8 cellular contexts compared by ENCODE assay signal in the genomic region with DNA sequence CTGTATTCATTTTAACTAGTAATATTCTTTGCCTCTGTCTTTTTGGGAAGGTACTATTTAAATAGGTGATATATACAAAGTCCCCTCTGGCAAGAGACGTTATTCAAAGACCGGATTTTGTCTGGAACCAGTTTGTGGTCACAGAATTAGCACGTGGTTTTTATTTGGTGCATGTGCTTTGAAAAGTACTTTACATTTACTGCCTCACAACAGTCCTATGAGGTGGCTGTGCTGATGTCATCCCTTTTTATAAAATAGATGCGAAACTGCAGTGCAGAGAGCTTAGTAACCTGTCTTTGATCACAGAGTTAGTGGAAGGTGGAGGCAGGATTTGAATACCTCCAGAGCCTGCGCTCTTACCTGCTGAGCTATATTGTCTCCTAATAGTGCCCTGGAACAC. TPM values are rescaled to one million over a fixed set of nuclear protein-coding genes. Genes with fewer than 3 reads are reported as not detected.
DNase-seq lines count a peak whose midpoint lies in the region; ATAC-seq and TF ChIP-seq lines count a peak whose summit lies in the region.

No MANE protein-coding gene starts in this region.

- intact Hi-C loops in dorsolateral prefrontal cortex (cut with DNase I), result no loop called here

- DNase-seq in stimulated activated CD4-positive, alpha-beta T cell treated with anti-CD3 and anti-CD28 coated beads, Interleukin-2, amount 100 ng/mL, for 4 hours (ENCODE audit: low read depth), result peak; percentile 55
- DNase-seq in stimulated activated CD4-positive, alpha-beta T cell treated with anti-CD3 and anti-CD28 coated beads, Interleukin-2, amount 100 ng/mL, for 48 hours, result no peak
- peak; percentile 76 for DNase-seq in activated CD4-positive, alpha-beta T cell treated with anti-CD3 and anti-CD28 coated beads, Interleukin-2, amount 10 ng/mL, durations not matched to agents 7 days and 5 days
- DNase-seq in myocyte (ENCODE audit: low read depth), result peak; percentile 35
- no peak for DNase-seq in dorsolateral prefrontal cortex
- DNase-seq in Kasumi-1 (lab: John Stamatoyannopoulos, UW), result no peak
- DNase-seq in SK-N-DZ (ENCODE audit: low spot score), result no peak

- H3K4me3 Mint-ChIP-seq in activated CD4-positive, alpha-beta T cell treated with anti-CD3 and anti-CD28 coated beads, Interleukin-2, amount 10 ng/mL, durations not matched to agents 7 days and 5 days, result peak overlapping the region; percentile 43

- H3K27me3 Mint-ChIP-seq in activated CD4-positive, alpha-beta T cell treated with anti-CD3 and anti-CD28 coated beads, Interleukin-2, amount 10 ng/mL, durations not matched to agents 7 days and 5 days, result no peaks in the 10 kb centered on the region

- no peak for TF ChIP-seq CTCF in dorsolateral prefrontal cortex (IDR thresholded peaks at IDR 0.05 in 54 of 56, conservative IDR thresholded peaks at IDR 0.05 in 2 of 56; ENCODE audit: low read depth in 1 of 56, partially characterized antibody in 56 of 56)

- peak; percentile 33 for ATAC-seq in HG03103 (IDR thresholded peaks at IDR 0.05; ENCODE audit: low read depth, unreplicated experiment)

- no peak overlapping the region for H3K4me3 ChIP-seq in dorsolateral prefrontal cortex

- peaks cover 6% of the 10 kb centered on the region for H3K36me3 Mint-ChIP-seq in activated CD4-positive, alpha-beta T cell treated with anti-CD3 and anti-CD28 coated beads, Interleukin-2, amount 10 ng/mL, durations not matched to agents 7 days and 5 days (ENCODE audit: low read depth)

- H3K9me3 Mint-ChIP-seq in activated CD4-positive, alpha-beta T cell treated with anti-CD3 and anti-CD28 coated beads, Interleukin-2, amount 10 ng/mL, durations not matched to agents 7 days and 5 days, result no peaks in the 10 kb centered on the region

- peak overlapping the region; percentile 89 for H3K27ac Mint-ChIP-seq in activated CD4-positive, alpha-beta T cell treated with anti-CD3 and anti-CD28 coated beads, Interleukin-2, amount 10 ng/mL, durations not matched to agents 7 days and 5 days

- CTCF ChIA-PET in activated CD4-positive, alpha-beta T cell treated with anti-CD3 and anti-CD28 coated beads, Interleukin-2, amount 10 ng/mL, durations not matched to agents 7 days and 5 days (lab: Charles Lee), result interaction anchor here (0.6 to 1.7 kb wide), 5 partner anchors 11 to 1250 kb away, joined by 3 to 6 read pairs (median 5); no protein-coding TSS in a partner anchor

- peaks cover 85% of the 10 kb centered on the region for H3K4me1 Mint-ChIP-seq in activated CD4-positive, alpha-beta T cell treated with anti-CD3 and anti-CD28 coated beads, Interleukin-2, amount 10 ng/mL, durations not matched to agents 7 days and 5 days

- H3K27ac ChIP-seq in dorsolateral prefrontal cortex, result peak overlapping the region in 20 of 59 donors; percentile 1 to 89 (median 26)

- POLR2A ChIA-PET in activated CD4-positive, alpha-beta T cell treated with anti-CD3 and anti-CD28 coated beads, Interleukin-2, amount 10 ng/mL, durations not matched to agents 7 days and 5 days (lab: Charles Lee), result no interaction called here

- H3K27me3 ChIP-seq in dorsolateral prefrontal cortex, result no peaks in the 10 kb centered on the region

RNA-seq across cellular contexts. Expression of a gene that starts 4.0 kb away (rescaled TPM):
- 10 to 100 TPM; 58.9 to 62.2 TPM for total RNA-seq in activated CD4-positive, alpha-beta T cell treated with anti-CD3 and anti-CD28 coated beads, Interleukin-2, amount 10 ng/mL, durations not matched to agents 7 days and 5 days
- total RNA-seq in myocyte (42.2 and 57.4 TPM in 2 replicates), dorsolateral prefrontal cortex (100 to 1,000 TPM in 76 of 120 experiments, 10 to 100 TPM in 44; 68.3 to 159 (median 104) TPM)
- 18.4 TPM for polyA plus RNA-seq in myocyte (2012)
- 22.6 and 31.4 TPM in 2 replicates for polyA plus RNA-seq in SK-N-DZ (2014; cell fraction: cytosol; rRNA removed)
- polyA plus RNA-seq in SK-N-DZ (2014; cell fraction: nucleus; rRNA removed), result 31.0 and 39.8 TPM in 2 replicates

Comparison
In these comparisons a context has a peak if more than half of its experiments do, and no peak if none do; other contexts are left out.
1. DNase-seq: peak in stimulated activated CD4-positive, alpha-beta T cell treated with anti-CD3 and anti-CD28 coated beads, Interleukin-2, amount 100 ng/mL, for 4 hours (single experiment), activated CD4-positive, alpha-beta T cell treated with anti-CD3 and anti-CD28 coated beads, Interleukin-2, amount 10 ng/mL, durations not matched to agents 7 days and 5 days (single experiment) and myocyte (single experiment); none in stimulated activated CD4-positive, alpha-beta T cell treated with anti-CD3 and anti-CD28 coated beads, Interleukin-2, amount 100 ng/mL, for 48 hours (0 of 2), dorsolateral prefrontal cortex (0 of 10), Kasumi-1 (0 of 2) and SK-N-DZ (single experiment).